In genomic region chr12:92259291-92259690, GRCh38 we compare ENCODE assay signal across 18 cellular contexts.
DNase-seq lines count a peak whose midpoint lies in the region; ATAC-seq, FAIRE-seq and TF ChIP-seq lines count a peak whose summit lies in the region.
"Had no signal": no experiment of that assay in that cellular context is flagged by ENCODE, and none has a peak within 500 bp of the region (broad histone marks: within the 10 kb centered on the region; RNA-seq: fewer than 3 reads in every experiment).

No MANE protein-coding gene starts in this region.

- TF ChIP-seq POLR2A in A549 (IDR thresholded peaks at IDR 0.05; ENCODE audit: low read length): no peak

- POLR2A ChIA-PET in A549 (lab: Yijun Ruan, JAX): no interaction called here

- peaks cover 12% of the 10 kb centered on the region for H3K4me1 Mint-ChIP-seq in activated CD4-positive, alpha-beta T cell treated with anti-CD3 and anti-CD28 coated beads, Interleukin-2, amount 10 ng/mL, durations not matched to agents 24 days and 14 days
- peaks cover 27% of the 10 kb centered on the region for H3K4me1 Mint-ChIP-seq in T-helper 2 cell treated with Interferon-gamma antibody and Interleukin-4, amounts not matched to agents 5 μg/mL and 100 μg/mL, for 36 hours (ENCODE audit: low read depth)

- H3K4me3 ChIP-seq in A549: no peak overlapping the region

- peak overlapping the region; percentile 19 for H3K4me3 Mint-ChIP-seq in activated CD4-positive, alpha-beta T cell treated with anti-CD3 and anti-CD28 coated beads, Interleukin-2, amount 10 ng/mL, durations not matched to agents 24 days and 14 days
- H3K4me3 Mint-ChIP-seq in T-helper 2 cell treated with Interferon-gamma antibody and Interleukin-4, amounts not matched to agents 5 μg/mL and 100 μg/mL, for 36 hours: peak overlapping the region; percentile 32

- no peak overlapping the region for H3K4me2 ChIP-seq in A549
- H3K4me2 ChIP-seq: KMS-11 had no signal

- H3K4me1 ChIP-seq in A549: no peaks in the 10 kb centered on the region
- peaks cover 7% of the 10 kb centered on the region for H3K4me1 ChIP-seq in foreskin keratinocyte

- intact Hi-C loops in activated CD4-positive, alpha-beta T cell treated with anti-CD3 and anti-CD28 coated beads, Interleukin-2, amount 10 ng/mL, durations not matched to agents 24 days and 14 days (cut with micrococcal nuclease): no loop called here

- no peak overlapping the region for H3K27ac Mint-ChIP-seq in activated CD4-positive, alpha-beta T cell treated with anti-CD3 and anti-CD28 coated beads, Interleukin-2, amount 10 ng/mL, durations not matched to agents 24 days and 14 days
- peak overlapping the region; percentile 50 for H3K27ac Mint-ChIP-seq in T-helper 2 cell treated with Interferon-gamma antibody and Interleukin-4, amounts not matched to agents 5 μg/mL and 100 μg/mL, for 36 hours

- no peak overlapping the region for H3K27ac ChIP-seq in A549
- no peak overlapping the region for H3K27ac ChIP-seq in foreskin keratinocyte
- H3K27ac ChIP-seq: KMS-11 had no signal

- no peak for DNase-seq in activated CD4-positive, alpha-beta T cell treated with anti-CD3 and anti-CD28 coated beads, Interleukin-2, amount 10 ng/mL, durations not matched to agents 24 days and 14 days
- no peak for DNase-seq in activated CD4-positive, alpha-beta T cell treated with anti-CD3 and anti-CD28 coated beads for 48 hours
- no peak for DNase-seq in A549 (ENCODE audit: low read depth in 1 of 2, low spot score in 1 of 2)
- DNase-seq in T-helper 2 cell treated with Interferon-gamma antibody and Interleukin-4, amounts not matched to agents 5 μg/mL and 100 μg/mL, for 36 hours (ENCODE audit: low spot score): no peak
- DNase-seq in iris pigment epithelial cell (ENCODE audit: low read depth): peak; percentile 12
- no peak for DNase-seq in foreskin keratinocyte
- DNase-seq: C1 segment of cervical spinal cord, DMS153, NCI-H1048, NCI-H1436 treated with DMSO at 0.1 percent for 48 hours, NCI-H2029 treated with DMSO at 0.1 percent for 48 hours, NCI-H774, RPMI8226 had no signal

- TF ChIP-seq EP300 in A549 (IDR thresholded peaks at IDR 0.05): no peak

- no peaks in the 10 kb centered on the region for H3K9me3 ChIP-seq in A549

- no peak for TF ChIP-seq RAD21 in A549 (conservative IDR thresholded peaks at IDR 0.05 in 1 of 2, IDR thresholded peaks at IDR 0.05 in 1 of 2)

- H3K36me3 Mint-ChIP-seq in activated CD4-positive, alpha-beta T cell treated with anti-CD3 and anti-CD28 coated beads, Interleukin-2, amount 10 ng/mL, durations not matched to agents 24 days and 14 days (ENCODE audit: low read depth): peaks cover 4% of the 10 kb centered on the region
- peaks cover 9% of the 10 kb centered on the region for H3K36me3 Mint-ChIP-seq in T-helper 2 cell treated with Interferon-gamma antibody and Interleukin-4, amounts not matched to agents 5 μg/mL and 100 μg/mL, for 36 hours (ENCODE audit: low read depth)

- H3K27me3 ChIP-seq in foreskin keratinocyte: no peaks in the 10 kb centered on the region

- WGBS in A549 (ENCODE audit: missing lambda C conversion rate): 88% methylated on average over 1 of the region's 1 CpG

- FAIRE-seq in A549 (lab: Jason Lieb, UNC): peak; percentile 7
- FAIRE-seq: A204.1, H54, HepG2 had no signal

- no peaks in the 10 kb centered on the region for H3K27me3 Mint-ChIP-seq in activated CD4-positive, alpha-beta T cell treated with anti-CD3 and anti-CD28 coated beads, Interleukin-2, amount 10 ng/mL, durations not matched to agents 24 days and 14 days
- H3K27me3 Mint-ChIP-seq in T-helper 2 cell treated with Interferon-gamma antibody and Interleukin-4, amounts not matched to agents 5 μg/mL and 100 μg/mL, for 36 hours (ENCODE audit: low read depth): no peaks in the 10 kb centered on the region

- TF ChIP-seq CTCF in A549 (IDR thresholded peaks at IDR 0.05) (no peak), foreskin keratinocyte (conservative IDR thresholded peaks at IDR 0.05) (no peak)

- CTCF ChIA-PET in A549 (lab: Yijun Ruan, JAX): no interaction called here

- ATAC-seq in A549 (no peak), GM19035 (IDR thresholded peaks at IDR 0.05; ENCODE audit: unreplicated experiment) (no peak), foreskin keratinocyte (no peak)
- ATAC-seq: HepG2 had no signal

- peaks cover 20% of the 10 kb centered on the region for H3K9me3 Mint-ChIP-seq in activated CD4-positive, alpha-beta T cell treated with anti-CD3 and anti-CD28 coated beads, Interleukin-2, amount 10 ng/mL, durations not matched to agents 24 days and 14 days
- H3K9me3 Mint-ChIP-seq in T-helper 2 cell treated with Interferon-gamma antibody and Interleukin-4, amounts not matched to agents 5 μg/mL and 100 μg/mL, for 36 hours: peaks cover 10% of the 10 kb centered on the region

TF ChIP-seq in A549, 52 proteins besides CTCF, POLR2A, EP300 and RAD21 (continues in another document):
- TF ChIP-seq PBX3 (IDR thresholded peaks at IDR 0.05) (no peak), REST (IDR thresholded peaks at IDR 0.05) (no peak), E2F6 (IDR thresholded peaks at IDR 0.05; ENCODE audit: borderline replicate concordance, low read depth) (no peak), TFCP2L1 (CRISPR knock-in tag; IDR thresholded peaks at IDR 0.05) (no peak), FOSL2 (IDR thresholded peaks at IDR 0.05) (no peak), FOSL2 (CRISPR knock-in tag; IDR thresholded peaks at IDR 0.05) (no peak), BCL3 (IDR thresholded peaks at IDR 0.05) (no peak), NR3C1 (IDR thresholded peaks at IDR 0.05) (no peak), HOXB13 (CRISPR knock-in tag; IDR thresholded peaks at IDR 0.05; ENCODE audit: low read depth) (no peak), HOXA7 (CRISPR knock-in tag; IDR thresholded peaks at IDR 0.05) (no peak), ELK1 (IDR thresholded peaks at IDR 0.05; ENCODE audit: low read depth, low read length) (no peak), MAZ (IDR thresholded peaks at IDR 0.05; ENCODE audit: borderline replicate concordance, low read depth, low read length) (no peak), ZFP36 (IDR thresholded peaks at IDR 0.05; ENCODE audit: borderline replicate concordance, partially characterized antibody) (no peak), RNF2 (IDR thresholded peaks at IDR 0.05; ENCODE audit: borderline replicate concordance, low read depth) (no peak), KDM1A (IDR thresholded peaks at IDR 0.05; ENCODE audit: low read depth) (no peak)
